In genomic region chr2:232342635-232343565, GRCh38 we compare ENCODE assay signal across 24 cellular contexts. TPM values are rescaled to one million over a fixed set of nuclear protein-coding genes. Genes with fewer than 3 reads are reported as not detected.
DNase-seq lines count a peak whose midpoint lies in the region; ATAC-seq lines count a peak whose summit lies in the region.
"Had no signal": no experiment of that assay in that cellular context is flagged by ENCODE, and none has a peak within 500 bp of the region (broad histone marks: within the 10 kb centered on the region; RNA-seq: fewer than 3 reads in every experiment).

No MANE protein-coding gene starts in this region.

- intact Hi-C loops in left cardiac atrium (cut with DNase I) (no loop called here), cardiac septum (cut with DNase I) (no loop called here), left colon (cut with DNase I, micrococcal nuclease) (no loop called here), aorta (cut with DNase I) (no loop called here)
- intact Hi-C loops in naive thymus-derived CD4-positive, alpha-beta T cell (cut with micrococcal nuclease), result loop anchor here in 1 of 2 donors (5.0 kb wide), 1 partner anchor 99 kb away; no protein-coding TSS in a partner anchor

- peaks cover 0 to 24% (median 6%) of the 10 kb centered on the region in 7 donors for H3K4me1 Mint-ChIP-seq in naive thymus-derived CD4-positive, alpha-beta T cell
- H3K4me1 Mint-ChIP-seq: activated B cell treated with CpG ODN at 0.5 μM for 24 hours had no signal

- H3K36me3 Mint-ChIP-seq in naive thymus-derived CD4-positive, alpha-beta T cell, result peaks cover 0 to 3% (median 0%) of the 10 kb centered on the region in 5 donors

- H3K4me1 ChIP-seq in aorta (ENCODE audit: control insufficient read depth in 1 of 2, insufficient read depth in 2 of 2, low read length in 2 of 2), result no peaks in the 10 kb centered on the region
- H3K4me1 ChIP-seq in naive thymus-derived CD4-positive, alpha-beta T cell (ENCODE audit: control insufficient read depth in 2 of 2, insufficient read depth in 2 of 2, low read length in 2 of 2), result no peaks in the 10 kb centered on the region
- H3K4me1 ChIP-seq: colonic mucosa, esophagus muscularis mucosa, stomach, transverse colon had no signal

- no peak overlapping the region for H3K4me3 ChIP-seq in aorta (ENCODE audit: low read length in 2 of 2)
- H3K4me3 ChIP-seq in naive thymus-derived CD4-positive, alpha-beta T cell (ENCODE audit: low read length), result no peak overlapping the region
- H3K4me3 ChIP-seq: colonic mucosa, esophagus muscularis mucosa, K562, stomach, transverse colon had no signal

- H3K27me3 Mint-ChIP-seq in naive thymus-derived CD4-positive, alpha-beta T cell, result peaks cover 0 to 14% (median 0%) of the 10 kb centered on the region in 5 donors
- H3K27me3 Mint-ChIP-seq: activated B cell treated with CpG ODN at 0.5 μM for 24 hours had no signal

- H3K36me3 ChIP-seq in aorta (ENCODE audit: control insufficient read depth in 1 of 2, insufficient read depth in 2 of 2, low read length in 1 of 2), result no peaks in the 10 kb centered on the region
- H3K36me3 ChIP-seq in naive thymus-derived CD4-positive, alpha-beta T cell (ENCODE audit: control insufficient read depth in 2 of 3, insufficient read depth in 3 of 3, low read length in 3 of 3), result no peaks in the 10 kb centered on the region
- H3K36me3 ChIP-seq: colonic mucosa, transverse colon had no signal

- DNase-seq in NCI-H2196 (lab: John Stamatoyannopoulos, UW; ENCODE audit: unreplicated experiment) (peak; percentile 65), NCI-H2196 treated with DMSO at 0.1 percent for 48 hours (lab: John Stamatoyannopoulos, UW; ENCODE audit: unreplicated experiment) (no peak), left cardiac atrium (peak; percentile 18), cardiac septum (ENCODE audit: low spot score) (no peak), left colon (peak; percentile 2 to 3), aorta (peak; percentile 26 to 44)
- no peak for DNase-seq in naive thymus-derived CD4-positive, alpha-beta T cell
- DNase-seq in stimulated activated CD8-positive, alpha-beta memory T cell treated with anti-CD3 and anti-CD28 coated beads, Interleukin-4, amount 100 ng/mL, for 48 hours, result no peak
- DNase-seq: 8988T; activated B cell treated with CpG ODN at 0.5 μM for 24 hours; colonic mucosa; nucleus accumbens; RPMI8226; stimulated activated CD4-positive, alpha-beta T cell treated with anti-CD3 and anti-CD28 coated beads, Interleukin-4, amount 100 ng/mL, for 4 hours; stomach; T1000; transverse colon had no signal

- H3K9me3 ChIP-seq in aorta (ENCODE audit: control insufficient read depth, low read length), result peaks cover 8% of the 10 kb centered on the region
- no peaks in the 10 kb centered on the region for H3K9me3 ChIP-seq in naive thymus-derived CD4-positive, alpha-beta T cell (ENCODE audit: control insufficient read depth in 2 of 3, low read length in 3 of 3)
- H3K9me3 ChIP-seq: colonic mucosa, transverse colon had no signal

- 72 to 74% methylated on average over 19 of the region's 19 CpGs for WGBS in aorta, 2 donors

- ATAC-seq in left cardiac atrium (no peak), left colon (peak; percentile 3), aorta (ENCODE audit: low FRiP score) (no peak)
- no peak for ATAC-seq in naive thymus-derived CD4-positive, alpha-beta T cell
- ATAC-seq: K562 had no signal

- peak overlapping the region in 1 of 10 donors; percentile 4 for H3K4me3 Mint-ChIP-seq in naive thymus-derived CD4-positive, alpha-beta T cell
- H3K4me3 Mint-ChIP-seq: activated B cell treated with CpG ODN at 0.5 μM for 24 hours had no signal

- no peak overlapping the region for H3K27ac ChIP-seq in aorta (ENCODE audit: low read depth in 1 of 2, low read length in 2 of 2)
- H3K27ac ChIP-seq in naive thymus-derived CD4-positive, alpha-beta T cell (ENCODE audit: low read depth, low read length), result no peak overlapping the region
- H3K27ac ChIP-seq: colonic mucosa, esophagus muscularis mucosa, stomach, transverse colon had no signal

- peaks cover 0 to 7% (median 0%) of the 10 kb centered on the region in 11 donors for H3K9me3 Mint-ChIP-seq in naive thymus-derived CD4-positive, alpha-beta T cell

- POLR2A ChIA-PET in naive thymus-derived CD4-positive, alpha-beta T cell (lab: Charles Lee), result no interaction called here

- H3K27me3 ChIP-seq in aorta (ENCODE audit: control insufficient read depth in 1 of 2, insufficient read depth in 2 of 2, low read length in 1 of 2), result no peaks in the 10 kb centered on the region
- no peaks in the 10 kb centered on the region for H3K27me3 ChIP-seq in naive thymus-derived CD4-positive, alpha-beta T cell (ENCODE audit: control insufficient read depth in 2 of 2, insufficient read depth in 2 of 2, low read length in 2 of 2)
- H3K27me3 ChIP-seq: colonic mucosa, stomach, transverse colon had no signal

- peak overlapping the region in 3 of 9 donors; percentile 12 to 66 (median 56) for H3K27ac Mint-ChIP-seq in naive thymus-derived CD4-positive, alpha-beta T cell
- H3K27ac Mint-ChIP-seq: activated B cell treated with CpG ODN at 0.5 μM for 24 hours had no signal

- CTCF ChIA-PET in naive thymus-derived CD4-positive, alpha-beta T cell (lab: Charles Lee), result no interaction called here

RNA-seq across cellular contexts. Expression of gene ALPP, which starts 35.7 kb away (rescaled TPM):
- total RNA-seq in left cardiac atrium (not detected), cardiac septum (not detected), left colon (under 1 TPM in 1 of 2 donors, not detected in 1; 0.15 TPM), aorta (not detected)
- not detected for polyA plus RNA-seq in aorta
- total RNA-seq in naive thymus-derived CD4-positive, alpha-beta T cell, result under 1 TPM in 2 of 5 experiments, not detected in 3; 0.24 TPM
- not detected for polyA plus RNA-seq in naive thymus-derived CD4-positive, alpha-beta T cell
- total RNA-seq: activated CD8-positive, alpha-beta memory T cell treated with anti-CD3 and anti-CD28 coated beads for 36 hours; frontal cortex; K562; lung microvascular endothelial cell; NCI-H460; stomach; transverse colon had no signal
- polyA plus RNA-seq: adipose tissue, stomach had no signal

Comparison
In these comparisons a context has a peak if more than half of its experiments do, and no peak if none do; other contexts are left out.
1. DNase-seq: peak in NCI-H2196 (single experiment), left cardiac atrium (single experiment), left colon (2 of 2) and aorta (2 of 2); none in NCI-H2196 treated with DMSO at 0.1 percent for 48 hours (single experiment), cardiac septum (single experiment), naive thymus-derived CD4-positive, alpha-beta T cell (0 of 9) and stimulated activated CD8-positive, alpha-beta memory T cell treated with anti-CD3 and anti-CD28 coated beads, Interleukin-4, amount 100 ng/mL, for 48 hours (single experiment).